Comparison of ENCODE assay signal across 1 cellular context in the genomic region with DNA sequence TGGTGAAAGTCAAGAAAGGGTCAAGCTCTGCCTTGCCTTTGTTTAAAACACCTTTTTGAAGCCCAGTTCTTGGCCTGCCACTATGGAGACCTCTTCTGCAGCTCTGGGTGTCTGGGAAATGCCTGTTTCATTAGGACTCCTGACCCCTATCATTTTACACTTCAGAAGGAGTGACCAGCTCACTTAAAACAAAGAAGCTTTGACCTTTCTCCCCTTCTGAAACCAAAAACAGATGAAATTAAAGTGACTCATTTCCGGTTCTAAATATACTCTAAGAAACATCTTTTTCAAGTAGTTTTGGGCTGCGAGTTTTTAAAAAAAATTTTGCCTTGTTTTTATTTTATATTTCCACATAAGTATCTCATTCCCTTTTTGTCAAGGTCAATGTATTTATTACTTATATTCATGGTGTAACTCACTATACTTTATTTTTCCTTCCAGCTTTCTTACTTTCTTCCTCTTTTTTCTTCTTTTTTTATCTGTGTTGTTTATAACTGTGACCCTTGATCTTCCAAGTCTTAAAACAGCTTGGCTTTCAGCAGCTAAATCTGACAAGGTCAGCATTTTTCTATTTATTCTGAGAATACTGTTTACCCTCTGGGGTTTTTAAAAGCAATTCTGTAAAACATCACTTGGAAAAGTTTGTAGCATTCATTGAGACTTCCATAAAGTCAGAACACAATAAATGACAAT.
TF ChIP-seq lines count a peak whose summit lies in the region.

No MANE protein-coding gene starts in this region.

TF ChIP-seq in SK-N-SH treated with all-trans-retinoic acid at 6 μM for 48 hours, 23 proteins besides CTCF, POLR2A, EP300 and RAD21 (continued from another document):
- TF ChIP-seq, protein P1, sequence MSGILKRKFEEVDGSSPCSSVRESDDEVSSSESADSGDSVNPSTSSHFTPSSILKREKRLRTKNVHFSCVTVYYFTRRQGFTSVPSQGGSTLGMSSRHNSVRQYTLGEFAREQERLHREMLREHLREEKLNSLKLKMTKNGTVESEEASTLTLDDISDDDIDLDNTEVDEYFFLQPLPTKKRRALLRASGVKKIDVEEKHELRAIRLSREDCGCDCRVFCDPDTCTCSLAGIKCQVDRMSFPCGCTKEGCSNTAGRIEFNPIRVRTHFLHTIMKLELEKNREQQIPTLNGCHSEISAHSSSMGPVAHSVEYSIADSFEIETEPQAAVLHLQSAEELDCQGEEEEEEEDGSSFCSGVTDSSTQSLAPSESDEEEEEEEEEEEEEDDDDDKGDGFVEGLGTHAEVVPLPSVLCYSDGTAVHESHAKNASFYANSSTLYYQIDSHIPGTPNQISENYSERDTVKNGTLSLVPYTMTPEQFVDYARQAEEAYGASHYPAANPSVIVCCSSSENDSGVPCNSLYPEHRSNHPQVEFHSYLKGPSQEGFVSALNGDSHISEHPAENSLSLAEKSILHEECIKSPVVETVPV (CRISPR knock-in tag; IDR thresholded peaks at IDR 0.05) = no peak
- TF ChIP-seq ISL1 (CRISPR knock-in tag; IDR thresholded peaks at IDR 0.05) (no peak), ZC3H10 (CRISPR knock-in tag; IDR thresholded peaks at IDR 0.05) (no peak), OSR1 (CRISPR knock-in tag; IDR thresholded peaks at IDR 0.05) (no peak)
